Comparison of ENCODE assay signal across 9 cellular contexts in the genomic region with DNA sequence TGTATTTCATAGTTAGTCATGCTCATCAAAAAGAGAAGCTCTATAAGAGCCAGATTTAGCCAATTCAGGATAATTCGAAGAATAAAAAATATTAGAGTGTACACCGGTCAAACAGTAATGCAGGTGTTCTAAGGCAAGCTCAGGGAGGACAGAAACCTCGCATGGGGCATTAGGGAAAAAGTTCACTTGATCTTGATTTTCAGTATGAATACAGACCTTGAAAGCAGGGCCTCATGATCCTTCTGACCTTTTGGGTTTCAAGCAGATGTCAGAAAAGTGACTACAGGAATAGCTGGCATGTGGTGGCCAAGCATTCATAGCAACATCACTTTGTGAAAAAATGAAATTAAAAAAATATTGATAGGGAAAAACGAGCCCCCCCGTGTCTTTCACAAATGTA.
"Had no signal": no experiment of that assay in that cellular context is flagged by ENCODE, and none has a peak within 500 bp of the region (broad histone marks: within the 10 kb centered on the region; RNA-seq: fewer than 3 reads in every experiment).

No MANE protein-coding gene starts in this region.

- H3K36me3 ChIP-seq: HAP-1 had no signal

- H3K27ac Mint-ChIP-seq: HFFc6 had no signal

- H2AFZ ChIP-seq: GM23248 had no signal

- H3K27ac ChIP-seq: GM23248 had no signal

- DNase-seq: GM23248, GOT3, H7, HFFc6, IMR-90, KG1 had no signal

- H3K4me3 Mint-ChIP-seq: HFFc6 had no signal

- ATAC-seq: HCT116, K562 had no signal

- H3K9me3 ChIP-seq: HAP-1 had no signal

- H3K9ac ChIP-seq: GM23248 had no signal

- H3K4me1 ChIP-seq: HAP-1 had no signal

- H3K4me3 ChIP-seq: GM23248, HAP-1, K562 had no signal
